1 cellular context compared by ENCODE assay signal in the genomic region with DNA sequence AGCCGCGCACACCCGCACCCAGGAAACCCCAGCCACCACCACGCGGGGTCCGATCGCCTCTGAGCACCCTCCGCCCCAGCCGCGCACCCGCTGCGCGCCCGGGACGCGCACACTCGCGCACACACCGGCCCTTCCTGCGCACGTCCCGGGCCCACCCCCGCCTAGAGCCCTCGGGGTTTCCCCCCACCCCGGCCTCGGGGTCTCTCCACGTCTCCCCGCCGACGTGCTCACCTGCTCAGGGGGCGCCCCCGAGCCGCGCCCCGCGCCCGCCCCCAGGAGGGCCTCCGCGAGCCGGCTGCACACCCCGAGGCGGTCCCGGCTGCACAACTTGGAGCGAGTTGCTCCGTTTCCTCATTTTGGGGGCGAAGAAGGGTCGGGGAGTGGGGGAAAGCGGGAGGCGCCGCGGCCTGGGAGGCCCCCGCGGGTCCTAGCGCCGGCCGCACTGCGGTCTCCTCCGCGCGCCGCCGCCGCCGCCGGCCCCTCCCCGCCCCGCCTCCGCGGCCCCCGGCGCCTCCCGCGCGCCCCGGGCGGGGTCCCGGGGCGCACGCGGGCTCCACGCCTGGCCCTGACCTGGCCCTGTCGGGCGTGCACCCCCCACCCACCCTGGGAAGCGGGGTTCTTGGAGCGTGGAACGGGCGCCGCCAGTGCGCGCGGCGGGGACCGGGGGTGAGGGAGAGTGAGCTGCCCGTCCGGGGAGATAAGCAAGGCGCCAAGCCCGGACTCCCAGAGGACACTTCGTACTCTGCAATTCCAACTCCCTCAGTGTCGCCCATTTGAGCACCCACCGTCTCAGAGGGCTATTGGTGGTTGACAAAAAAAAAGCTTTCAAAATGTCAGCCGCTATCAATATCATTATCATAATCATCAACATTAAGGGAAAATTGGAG.
TF ChIP-seq lines count a peak whose summit lies in the region.

A gene with protein sequence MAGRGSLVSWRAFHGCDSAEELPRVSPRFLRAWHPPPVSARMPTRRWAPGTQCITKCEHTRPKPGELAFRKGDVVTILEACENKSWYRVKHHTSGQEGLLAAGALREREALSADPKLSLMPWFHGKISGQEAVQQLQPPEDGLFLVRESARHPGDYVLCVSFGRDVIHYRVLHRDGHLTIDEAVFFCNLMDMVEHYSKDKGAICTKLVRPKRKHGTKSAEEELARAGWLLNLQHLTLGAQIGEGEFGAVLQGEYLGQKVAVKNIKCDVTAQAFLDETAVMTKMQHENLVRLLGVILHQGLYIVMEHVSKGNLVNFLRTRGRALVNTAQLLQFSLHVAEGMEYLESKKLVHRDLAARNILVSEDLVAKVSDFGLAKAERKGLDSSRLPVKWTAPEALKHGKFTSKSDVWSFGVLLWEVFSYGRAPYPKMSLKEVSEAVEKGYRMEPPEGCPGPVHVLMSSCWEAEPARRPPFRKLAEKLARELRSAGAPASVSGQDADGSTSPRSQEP (minus strand): TSS at position 444 of the 887 bp plus-strand sequence. CDS start 1,246 bp downstream, outside the sequence.

TF ChIP-seq in H1, 55 proteins besides CTCF, POLR2A, EP300 and RAD21 (continued from another document):
- TF ChIP-seq KDM1A (IDR thresholded peaks at IDR 0.05; ENCODE audit: borderline replicate concordance, low read length) (peak; percentile 98), HDAC2 (IDR thresholded peaks at IDR 0.05; ENCODE audit: borderline replicate concordance in 1 of 2, low read depth in 2 of 2, low read length in 2 of 2) (peak in 1 of 2 experiments; percentile 95; a peak in 2 of 4 replicates), MAFK (IDR thresholded peaks at IDR 0.05; ENCODE audit: low read depth, low read length) (no peak), PHF8 (conservative IDR thresholded peaks at IDR 0.05; ENCODE audit: low read depth, low read length) (peak; percentile 51), FOSL1 (IDR thresholded peaks at IDR 0.05; ENCODE audit: insufficient read depth, low read depth, low read length) (peak; percentile 88; the same call in 1 of the 2 replicates), POU5F1 (IDR thresholded peaks at IDR 0.05; ENCODE audit: low read depth, low read length) (no peak), TAF1 (IDR thresholded peaks at IDR 0.05; ENCODE audit: low read depth, low read length) (0 out of 2 replicates have a peak, but pooled peaks have one; percentile 27), TCF12 (IDR thresholded peaks at IDR 0.05; ENCODE audit: low read depth, low read length) (no peak), ASH2L (IDR thresholded peaks at IDR 0.05; ENCODE audit: low read length) (peak; percentile 37), SUZ12 (IDR thresholded peaks at IDR 0.05; ENCODE audit: low read length) (0 out of 2 replicates have a peak, but pooled peaks have one; percentile 25)
TF ChIP-seq in H1: peak in this region for 8.
